In genomic region chr9:10005206-10005605, GRCh38 we compare ENCODE assay signal across 21 cellular contexts.
"Had no signal": no experiment of that assay in that cellular context is flagged by ENCODE, and none has a peak within 500 bp of the region (broad histone marks: within the 10 kb centered on the region; RNA-seq: fewer than 3 reads in every experiment).

No MANE protein-coding gene starts in this region.

- H3K36me3 ChIP-seq: ascending aorta, ovary, right lobe of liver, suprapubic skin, transverse colon, uterus had no signal

- H3K27me3 Mint-ChIP-seq: activated CD4-positive, alpha-beta memory T cell treated with anti-CD3 and anti-CD28 coated beads for 36 hours; activated naive CD4-positive, alpha-beta T cell treated with anti-CD3 and anti-CD28 coated beads, Interleukin-2, amount 10 ng/mL, durations not matched to agents 7 days and 5 days; activated naive CD8-positive, alpha-beta T cell treated with anti-CD3 and anti-CD28 coated beads, Interleukin-2, amount 50 U/mL, for 24 hours; central memory CD8-positive, alpha-beta T cell; naive thymus-derived CD4-positive, alpha-beta T cell; stimulated activated naive CD8-positive, alpha-beta T cell treated with anti-CD3 and anti-CD28 coated beads, Interleukin-15, amount 100 ng/mL, for 72 hours had no signal

- H3K9me3 Mint-ChIP-seq: activated naive CD4-positive, alpha-beta T cell treated with anti-CD3 and anti-CD28 coated beads, Interleukin-2, amount 10 ng/mL, durations not matched to agents 7 days and 5 days; activated naive CD8-positive, alpha-beta T cell treated with anti-CD3 and anti-CD28 coated beads, Interleukin-2, amount 50 U/mL, for 24 hours had no signal

- H3K27ac ChIP-seq: ascending aorta, coronary artery, ovary, right lobe of liver, suprapubic skin, transverse colon, uterus had no signal

- FAIRE-seq: endometrium, small intestine had no signal

- H3K27ac Mint-ChIP-seq: activated CD4-positive, alpha-beta memory T cell treated with anti-CD3 and anti-CD28 coated beads for 36 hours; activated naive CD4-positive, alpha-beta T cell treated with anti-CD3 and anti-CD28 coated beads, Interleukin-2, amount 10 ng/mL, durations not matched to agents 7 days and 5 days; activated naive CD8-positive, alpha-beta T cell treated with anti-CD3 and anti-CD28 coated beads, Interleukin-2, amount 50 U/mL, for 24 hours; naive thymus-derived CD4-positive, alpha-beta T cell; stimulated activated naive CD8-positive, alpha-beta T cell treated with anti-CD3 and anti-CD28 coated beads, Interleukin-15, amount 100 ng/mL, for 72 hours had no signal

- DNase-seq: activated CD4-positive, alpha-beta memory T cell treated with anti-CD3 and anti-CD28 coated beads for 36 hours; activated effector memory CD4-positive, alpha-beta T cell treated with Interleukin-2 at 50 U/mL for 16 hours; activated naive CD4-positive, alpha-beta T cell treated with anti-CD3 and anti-CD28 coated beads, Interleukin-2, amount 10 ng/mL, durations not matched to agents 7 days and 5 days; activated naive CD8-positive, alpha-beta T cell treated with anti-CD3 and anti-CD28 coated beads, Interleukin-2, amount 50 U/mL, for 24 hours; activated T-cell treated with anti-CD3 and anti-CD28 coated beads, Interleukin-2, amount 50 U/mL, for 4 hours; mesenchymal stem cell; naive thymus-derived CD4-positive, alpha-beta T cell; ovary; right lobe of liver; small intestine; stimulated activated CD4-positive, alpha-beta T cell treated with anti-CD3 and anti-CD28 coated beads, Interleukin-4, amount 100 ng/mL, for 1 hour; stimulated activated naive CD8-positive, alpha-beta T cell treated with anti-CD3 and anti-CD28 coated beads, Interleukin-15, amount 100 ng/mL, for 72 hours; T1000; transverse colon; uterus had no signal

- H3K36me3 Mint-ChIP-seq: activated CD4-positive, alpha-beta memory T cell treated with anti-CD3 and anti-CD28 coated beads for 36 hours; activated naive CD4-positive, alpha-beta T cell treated with anti-CD3 and anti-CD28 coated beads, Interleukin-2, amount 10 ng/mL, durations not matched to agents 7 days and 5 days; naive thymus-derived CD4-positive, alpha-beta T cell had no signal

- H3K4me3 Mint-ChIP-seq: activated CD4-positive, alpha-beta memory T cell treated with anti-CD3 and anti-CD28 coated beads for 36 hours; activated naive CD4-positive, alpha-beta T cell treated with anti-CD3 and anti-CD28 coated beads, Interleukin-2, amount 10 ng/mL, durations not matched to agents 7 days and 5 days; activated naive CD8-positive, alpha-beta T cell treated with anti-CD3 and anti-CD28 coated beads, Interleukin-2, amount 50 U/mL, for 24 hours; activated T-cell treated with anti-CD3 and anti-CD28 coated beads, Interleukin-2, amount 50 U/mL, for 4 hours; central memory CD8-positive, alpha-beta T cell; naive thymus-derived CD4-positive, alpha-beta T cell; stimulated activated naive CD8-positive, alpha-beta T cell treated with anti-CD3 and anti-CD28 coated beads, Interleukin-15, amount 100 ng/mL, for 72 hours had no signal

- H3K9me3 ChIP-seq: ascending aorta, ovary, right lobe of liver, suprapubic skin, uterus had no signal

- H3K4me3 ChIP-seq: ascending aorta, coronary artery, ovary, right lobe of liver, suprapubic skin, transverse colon, uterus had no signal

- ATAC-seq: activated naive CD8-positive, alpha-beta T cell treated with anti-CD3 and anti-CD28 coated beads, Interleukin-2, amount 50 U/mL, for 24 hours; activated T-cell treated with anti-CD3 and anti-CD28 coated beads, Interleukin-2, amount 50 U/mL, for 4 hours; esophagus mucosa; naive thymus-derived CD4-positive, alpha-beta T cell; right lobe of liver; stimulated activated naive CD8-positive, alpha-beta T cell treated with anti-CD3 and anti-CD28 coated beads, Interleukin-15, amount 100 ng/mL, for 72 hours had no signal

- H3K27me3 ChIP-seq: ascending aorta, ovary, right lobe of liver, suprapubic skin, transverse colon, uterus had no signal

- H3K4me1 ChIP-seq: ascending aorta, right lobe of liver, suprapubic skin, transverse colon, uterus had no signal

- H3K4me1 Mint-ChIP-seq: activated naive CD4-positive, alpha-beta T cell treated with anti-CD3 and anti-CD28 coated beads, Interleukin-2, amount 10 ng/mL, durations not matched to agents 7 days and 5 days; activated naive CD8-positive, alpha-beta T cell treated with anti-CD3 and anti-CD28 coated beads, Interleukin-2, amount 50 U/mL, for 24 hours; central memory CD8-positive, alpha-beta T cell; naive thymus-derived CD4-positive, alpha-beta T cell; stimulated activated naive CD8-positive, alpha-beta T cell treated with anti-CD3 and anti-CD28 coated beads, Interleukin-15, amount 100 ng/mL, for 72 hours had no signal
